Comparison of ENCODE assay signal across 21 cellular contexts in the genomic region with DNA sequence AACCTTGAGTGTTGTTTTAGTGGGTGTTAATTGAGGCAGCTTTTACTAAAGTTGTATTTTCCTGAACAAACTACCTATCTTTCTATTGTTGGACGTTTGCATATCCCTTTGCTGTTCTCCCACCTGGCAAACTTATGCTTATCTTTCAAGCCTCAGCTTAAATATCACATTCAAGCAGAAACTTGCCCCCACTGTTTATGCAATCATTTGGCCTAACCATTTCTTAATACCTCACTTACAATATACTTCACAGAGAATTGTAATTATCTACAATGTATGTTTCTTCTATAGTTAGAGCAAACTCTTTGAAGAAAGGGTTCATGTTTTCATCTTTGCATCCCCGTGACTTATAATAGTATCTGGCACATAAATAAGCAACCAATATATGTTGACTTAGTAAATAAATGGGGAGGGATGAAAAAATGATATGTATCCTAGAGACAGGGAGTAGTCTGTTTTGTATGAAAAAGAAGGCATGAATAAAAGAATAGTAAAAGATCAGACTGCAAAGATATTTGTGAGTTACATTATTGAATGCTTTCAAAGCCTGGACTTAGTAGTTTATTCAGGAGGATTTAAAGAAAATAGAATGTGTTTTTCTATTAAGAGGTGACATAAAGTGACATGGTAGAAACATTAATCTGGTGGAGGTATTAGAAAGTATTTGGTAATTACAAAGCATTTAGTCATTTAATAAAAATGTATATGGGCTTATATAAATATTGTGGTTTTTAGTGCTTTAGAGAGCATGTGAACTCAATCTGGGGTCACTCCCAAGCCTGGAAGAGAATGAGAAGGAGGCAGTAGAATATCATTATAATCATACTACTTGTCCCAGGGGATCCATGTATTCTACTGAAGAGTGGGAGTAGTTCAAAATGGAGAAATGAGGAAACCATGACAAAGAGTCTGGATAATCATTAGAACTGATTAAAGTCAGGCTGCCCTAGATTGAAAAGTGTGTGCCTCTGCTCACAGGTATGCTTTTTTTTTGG. TPM values are rescaled to one million over a fixed set of nuclear protein-coding genes. Genes with fewer than 3 reads are reported as not detected.
DNase-seq lines count a peak whose midpoint lies in the region; ATAC-seq and TF ChIP-seq lines count a peak whose summit lies in the region.
"Had no signal": no experiment of that assay in that cellular context is flagged by ENCODE, and none has a peak within 500 bp of the region (broad histone marks: within the 10 kb centered on the region; RNA-seq: fewer than 3 reads in every experiment).

No MANE protein-coding gene starts in this region.

- POLR2A ChIA-PET in AG04450 (lab: Yijun Ruan, JAX): interaction anchor here (0.6 to 1.2 kb wide), 2 partner anchors 60 kb away, joined by 3 to 8 read pairs; partner anchors contain the start of gene DCBLD2

- WGBS in transverse colon (ENCODE audit: low coverage in 1 of 2), 2 donors: 48 to 58% methylated on average over 2 of the region's 2 CpGs

- no peaks in the 10 kb centered on the region for H3K36me3 Mint-ChIP-seq in Calu3 (ENCODE audit: insufficient read depth, unreplicated experiment)
- H3K36me3 Mint-ChIP-seq: naive B cell had no signal

- H3K36me3 ChIP-seq in mucosa of descending colon (ENCODE audit: low read depth) (no peaks in the 10 kb centered on the region), transverse colon (no peaks in the 10 kb centered on the region)
- H3K36me3 ChIP-seq: thyroid gland had no signal

- H3K27me3 Mint-ChIP-seq in Calu3 (ENCODE audit: unreplicated experiment): no peaks in the 10 kb centered on the region
- H3K27me3 Mint-ChIP-seq: naive B cell had no signal

- H3K27ac ChIP-seq in AG04450 (ENCODE audit: low read depth, low read length) (peak overlapping the region; percentile 49), transverse colon (no peak overlapping the region)
- H3K27ac ChIP-seq: psoas muscle, thyroid gland had no signal

- TF ChIP-seq CTCF in AG04450 (IDR thresholded peaks at IDR 0.05; ENCODE audit: low read depth, low read length) (no peak), astrocyte of the spinal cord (IDR thresholded peaks at IDR 0.05; ENCODE audit: low read depth, low read length) (no peak), foreskin fibroblast (IDR thresholded peaks at IDR 0.05; ENCODE audit: low read depth, low read length) (no peak), mucosa of descending colon (IDR thresholded peaks at IDR 0.05) (no peak), Calu3 (IDR thresholded peaks at IDR 0.05; ENCODE audit: unreplicated experiment) (no peak), transverse colon (IDR thresholded peaks at IDR 0.05) (no peak)

- H3K4me3 Mint-ChIP-seq in Calu3 (ENCODE audit: low read depth, unreplicated experiment): no peak overlapping the region
- H3K4me3 Mint-ChIP-seq: activated CD4-positive, alpha-beta T cell treated with anti-CD3 and anti-CD28 coated beads for 36 hours; endodermal cell; naive B cell had no signal

- H3K4me3 ChIP-seq in AG04450 (ENCODE audit: low read depth, low read length): no peak overlapping the region
- H3K4me3 ChIP-seq in astrocyte of the spinal cord (ENCODE audit: low read depth, low read length): no peak overlapping the region
- no peak overlapping the region for H3K4me3 ChIP-seq in foreskin fibroblast (ENCODE audit: low read depth in 1 of 2, low read length in 2 of 2)
- H3K4me3 ChIP-seq in mucosa of descending colon: no peak overlapping the region
- no peak overlapping the region for H3K4me3 ChIP-seq in transverse colon
- H3K4me3 ChIP-seq: psoas muscle, thyroid gland had no signal

- H3K9me3 ChIP-seq in AG04450 (ENCODE audit: control insufficient read depth, insufficient read depth, low read length): no peaks in the 10 kb centered on the region
- no peaks in the 10 kb centered on the region for H3K9me3 ChIP-seq in mucosa of descending colon
- no peaks in the 10 kb centered on the region for H3K9me3 ChIP-seq in transverse colon
- H3K9me3 ChIP-seq: psoas muscle, thyroid gland had no signal

- in situ Hi-C loops in astrocyte of the spinal cord (cut with HindIII; ENCODE audit: low sequenced_read_pairs): no loop called here
- in situ Hi-C loops in transverse colon (cut with MboI; ENCODE audit: low pct_ligation_motif_present in 1 of 4, low pct_unique_long_range_greater_than_20kb in 1 of 4, low sequenced_read_pairs in 3 of 4): no loop called here

- peaks cover 4% of the 10 kb centered on the region for H3K4me1 Mint-ChIP-seq in Calu3 (ENCODE audit: low read depth, unreplicated experiment)
- H3K4me1 Mint-ChIP-seq: activated CD4-positive, alpha-beta T cell treated with anti-CD3 and anti-CD28 coated beads for 36 hours; endodermal cell; naive B cell had no signal

- intact Hi-C loops in Right ventricle myocardium superior (cut with DNase I) (no loop called here), mucosa of descending colon (cut with DNase I, micrococcal nuclease) (no loop called here), Calu3 (cut with micrococcal nuclease; ENCODE audit: unreplicated experiment) (loop anchor here (5.0 kb wide), 2 partner anchors 39 to 64 kb away; no protein-coding TSS in a partner anchor), transverse colon (cut with DNase I; ENCODE audit: low total_unique reads) (no loop called here)

- peak; percentile 66 for DNase-seq in AG04450 (ENCODE audit: low read depth, low spot score)
- DNase-seq in LHCN-M2 (ENCODE audit: low read depth): peak; percentile 93
- peak; percentile 88 for DNase-seq in astrocyte of the spinal cord (ENCODE audit: low read depth, low spot score)
- peak; percentile 82 to 89 for DNase-seq in foreskin fibroblast
- no peak for DNase-seq in Right ventricle myocardium superior
- DNase-seq in mucosa of descending colon: no peak
- DNase-seq in Calu3: no peak
- DNase-seq in transverse colon: no peak
- DNase-seq: activated CD4-positive, alpha-beta T cell treated with anti-CD3 and anti-CD28 coated beads for 36 hours; activated CD8-positive, alpha-beta memory T cell treated with anti-CD3 and anti-CD28 coated beads, Interleukin-2, amount 50 U/mL, for 4 hours; DMS 273 treated with DMSO at 0.1 percent for 48 hours; endodermal cell; hypothalamus; left ventricle myocardium superior; naive B cell; NCI-H2029; NCI-H774; psoas muscle; stimulated activated CD4-positive, alpha-beta T cell treated with anti-CD3 and anti-CD28 coated beads, Interleukin-1b, Interleukin-23, amount 100 ng/mL, for 48 hours; thyroid gland had no signal

- TF ChIP-seq POLR2A in transverse colon (IDR thresholded peaks at IDR 0.05): no peak

- no peaks in the 10 kb centered on the region for H3K9me3 Mint-ChIP-seq in Calu3 (ENCODE audit: low read depth, unreplicated experiment)
- H3K9me3 Mint-ChIP-seq: endodermal cell had no signal

- H3K27ac Mint-ChIP-seq in Calu3 (ENCODE audit: unreplicated experiment): no peak overlapping the region
- H3K27ac Mint-ChIP-seq: activated CD4-positive, alpha-beta T cell treated with anti-CD3 and anti-CD28 coated beads for 36 hours; endodermal cell; naive B cell had no signal

- no peaks in the 10 kb centered on the region for H3K4me1 ChIP-seq in mucosa of descending colon (ENCODE audit: low read depth)
- H3K4me1 ChIP-seq in transverse colon: no peaks in the 10 kb centered on the region
- H3K4me1 ChIP-seq: psoas muscle, thyroid gland had no signal

- no peak for TF ChIP-seq EP300 in transverse colon (IDR thresholded peaks at IDR 0.05; ENCODE audit: low read depth)

- H3K27me3 ChIP-seq in AG04450 (ENCODE audit: control insufficient read depth, insufficient read depth, low read length): no peaks in the 10 kb centered on the region
- no peaks in the 10 kb centered on the region for H3K27me3 ChIP-seq in transverse colon
- H3K27me3 ChIP-seq: thyroid gland had no signal

- CTCF ChIA-PET in AG04450 (lab: Charles Lee): no interaction called here
- CTCF ChIA-PET in Calu3 (lab: Charles Lee): no interaction called here

- ATAC-seq in Right ventricle myocardium superior (ENCODE audit: poor library complexity): no peak
- ATAC-seq in mucosa of descending colon: no peak
- ATAC-seq: activated CD4-positive, alpha-beta T cell treated with anti-CD3 and anti-CD28 coated beads for 36 hours; left ventricle myocardium superior; psoas muscle; Right ventricle myocardium inferior had no signal

- BruUV-seq in Calu3 (replicated peaks; lab: Mats Ljungman, UMichigan): no TSS peak

RNA-seq across cellular contexts. Expression of gene DCBLD2, which starts 60.0 kb away (rescaled TPM):
- polyA plus RNA-seq in AG04450 (2011; rRNA removed): 158 and 202 TPM in 2 replicates
- 159 and 209 TPM in 2 replicates for polyA minus RNA-seq in AG04450 (2011; rRNA and poly(A)+ RNA removed)
- total RNA-seq in LHCN-M2 (2014; rRNA removed) (628 and 664 TPM in 2 replicates), Right ventricle myocardium superior (27.2 TPM), mucosa of descending colon (10 to 100 TPM in 2 of 3 donors, 1 to 10 TPM in 1; 9.6 to 34.8 (median 17.5) TPM), Calu3 (2022) (115 and 178 TPM in 2 replicates), transverse colon (10 to 100 TPM; 14.3 to 20.6 (median 18.4) TPM)
- polyA plus RNA-seq in LHCN-M2 (2012): 120 TPM

Comparison
In these comparisons a context has a peak if more than half of its experiments do, and no peak if none do; other contexts are left out.
1. DNase-seq: peak in AG04450 (single experiment), LHCN-M2 (single experiment), astrocyte of the spinal cord (single experiment) and foreskin fibroblast (2 of 2); none in Right ventricle myocardium superior (single experiment), mucosa of descending colon (0 of 3), Calu3 (single experiment) and transverse colon (single experiment).